8 cellular contexts compared by ENCODE assay signal in genomic region chr3:130894130-130894872, GRCh38. TPM values are rescaled to one million over a fixed set of nuclear protein-coding genes. Genes with fewer than 3 reads are reported as not detected.
A peak's percentile ranks its signal among the peaks of the same experiment; 100 is the strongest.
DNase-seq lines count a peak whose midpoint lies in the region; ATAC-seq and TF ChIP-seq lines count a peak whose summit lies in the region.

No MANE protein-coding gene starts in this region.

- peak in 1 of 9 donors; percentile 20 for TF ChIP-seq CTCF in heart right ventricle (IDR thresholded peaks at IDR 0.05)
- no peak for TF ChIP-seq CTCF in uterus (IDR thresholded peaks at IDR 0.05)

- H3K27me3 ChIP-seq in heart right ventricle (no peaks in the 10 kb centered on the region), uterus (no peaks in the 10 kb centered on the region)

- H3K36me3 Mint-ChIP-seq in activated naive CD4-positive, alpha-beta T cell treated with anti-CD3 and anti-CD28 coated beads, Interleukin-2, amount 50 U/mL, for 72 hours: peaks cover 6 to 17% of the 10 kb centered on the region in 2 donors

- no peaks in the 10 kb centered on the region for H3K36me3 ChIP-seq in heart right ventricle
- no peaks in the 10 kb centered on the region for H3K36me3 ChIP-seq in uterus

- H3K27ac Mint-ChIP-seq in activated naive CD4-positive, alpha-beta T cell treated with anti-CD3 and anti-CD28 coated beads, Interleukin-2, amount 50 U/mL, for 72 hours: peak overlapping the region; percentile 92 to 99

- peaks cover 0 to 45% (median 21%) of the 10 kb centered on the region in 9 donors for H3K4me1 ChIP-seq in heart right ventricle
- peaks cover 0 to 6% of the 10 kb centered on the region in 2 donors for H3K4me1 ChIP-seq in uterus

- H3K4me3 ChIP-seq in heart right ventricle: peak overlapping the region; percentile 56 to 92 (median 81)
- peak overlapping the region; percentile 62 to 76 for H3K4me3 ChIP-seq in uterus

- no peaks in the 10 kb centered on the region for H3K9me3 Mint-ChIP-seq in activated naive CD4-positive, alpha-beta T cell treated with anti-CD3 and anti-CD28 coated beads, Interleukin-2, amount 50 U/mL, for 72 hours

- peak; percentile 22 for DNase-seq in activated T-cell treated with anti-CD3 and anti-CD28 coated beads for 1 hour (ENCODE audit: low read depth)
- DNase-seq in activated T-cell treated with anti-CD3 and anti-CD28 coated beads, Interleukin-2, amount 50 U/mL, for 1 hour: no peak
- peak in 1 of 2 donors; percentile 15 for DNase-seq in activated naive CD4-positive, alpha-beta T cell treated with anti-CD3 and anti-CD28 coated beads, Interleukin-2, amount 50 U/mL, for 72 hours (ENCODE audit: low spot score in 2 of 2)
- DNase-seq in heart right ventricle: peak; percentile 34 to 43
- DNase-seq in pons (ENCODE audit: low spot score): peak; percentile 73
- DNase-seq in uterus: peak; percentile 39 to 42

- ATAC-seq in HG02973 (IDR thresholded peaks at IDR 0.05; ENCODE audit: unreplicated experiment) (peak; percentile 7), heart right ventricle (peak; percentile 1 to 58 (median 8))
- peak; percentile 4 to 36 for ATAC-seq in activated naive CD4-positive, alpha-beta T cell treated with anti-CD3 and anti-CD28 coated beads, Interleukin-2, amount 50 U/mL, for 72 hours

- intact Hi-C loops in heart right ventricle (cut with DNase I) (loop anchor here in 4 of 10 donors (5.0 to 10.0 kb wide), 3 partner anchors 132 to 620 kb away; no protein-coding TSS in a partner anchor), uterus (cut with DNase I; ENCODE audit: low total_unique reads) (loop anchor here (10.0 kb wide), 1 partner anchor 150 kb away; the partner anchor contains the start of gene PIK3R4)

- H3K9me3 ChIP-seq in heart right ventricle (no peaks in the 10 kb centered on the region), uterus (no peaks in the 10 kb centered on the region)

- 0 to 1% methylated on average over 43 to 52 of the region's 52 CpGs for WGBS in heart right ventricle, 2 donors

- TF ChIP-seq POLR2A in uterus (IDR thresholded peaks at IDR 0.05): no peak

- peak overlapping the region; percentile 89 to 99 (median 97) for H3K27ac ChIP-seq in heart right ventricle
- H3K27ac ChIP-seq in uterus: peak overlapping the region; percentile 90 to 93

TF ChIP-seq in PFSK-1, 5 proteins besides CTCF, POLR2A, EP300 and RAD21:
- TF ChIP-seq TAF1 (IDR thresholded peaks at IDR 0.05; ENCODE audit: borderline replicate concordance, insufficient read depth, low read length) (no peak), SIN3A (IDR thresholded peaks at IDR 0.05; ENCODE audit: borderline replicate concordance, insufficient read depth, low read length) (no peak), REST (IDR thresholded peaks at IDR 0.05; ENCODE audit: insufficient read depth in 1 of 2, low read depth in 2 of 2, low read length in 2 of 2) (no peak), POLR2AphosphoS5 (IDR thresholded peaks at IDR 0.05; ENCODE audit: low read depth, low read length) (peak; percentile 51; the same call in 1 of the 2 replicates)

RNA-seq across cellular contexts. Expression of gene ATP2C1, which starts 0.4 kb away (rescaled TPM):
- polyA plus RNA-seq in PFSK-1 (2012; ENCODE audit: insufficient read length, low read depth): 7.8 TPM
- total RNA-seq in activated naive CD4-positive, alpha-beta T cell treated with anti-CD3 and anti-CD28 coated beads, Interleukin-2, amount 50 U/mL, for 72 hours: 10 to 100 TPM; 60.8 to 74.8 TPM
- total RNA-seq in heart right ventricle (10 to 100 TPM; 48.6 to 78.8 (median 59.9) TPM), uterus (100 to 1,000 TPM in 2 of 4 donors, 10 to 100 TPM in 2; 33.2 to 176 (median 84.7) TPM)
- polyA plus RNA-seq in heart right ventricle: 10 to 100 TPM; 27.5 to 37.5 TPM
